13 cellular contexts compared by ENCODE assay signal in the genomic region with DNA sequence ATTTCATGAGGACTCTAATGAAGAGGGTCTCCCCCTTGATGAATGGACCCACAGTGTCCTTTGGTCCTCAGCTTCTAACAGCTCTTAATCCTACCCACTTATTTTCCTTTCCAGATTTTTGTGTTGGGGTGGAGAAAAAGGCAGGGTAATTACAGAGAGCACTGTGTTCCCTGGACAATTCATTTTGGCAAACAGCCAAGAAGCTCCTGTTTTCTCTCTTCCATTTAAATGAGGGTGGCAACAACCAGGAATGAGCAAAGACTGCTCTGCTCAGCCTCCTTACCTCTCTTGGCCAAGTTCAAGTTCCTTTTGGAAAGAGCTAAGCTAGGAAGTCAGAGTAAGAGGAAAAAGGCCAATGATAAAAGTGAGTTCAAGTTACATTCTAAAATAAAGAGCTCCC. TPM values are rescaled to one million over a fixed set of nuclear protein-coding genes. Genes with fewer than 3 reads are reported as not detected.
DNase-seq lines count a peak whose midpoint lies in the region; ATAC-seq and TF ChIP-seq lines count a peak whose summit lies in the region.
"Had no signal": no experiment of that assay in that cellular context is flagged by ENCODE, and none has a peak within 500 bp of the region (broad histone marks: within the 10 kb centered on the region; RNA-seq: fewer than 3 reads in every experiment).

No MANE protein-coding gene starts in this region.

- no peak for TF ChIP-seq CTCF in omental fat pad (IDR thresholded peaks at IDR 0.05)

- ATAC-seq in omental fat pad (ENCODE audit: low FRiP score) (peak; percentile 41), HG02970 (IDR thresholded peaks at IDR 0.05; ENCODE audit: low FRiP score, unreplicated experiment) (no peak), GM18909 (IDR thresholded peaks at IDR 0.05; ENCODE audit: poor library complexity, unreplicated experiment) (no peak)
- ATAC-seq in stimulated activated naive CD8-positive, alpha-beta T cell treated with anti-CD3 and anti-CD28 coated beads, Interleukin-15, Interleukin-2, amounts not matched to agents 100 U/mL and 50 U/mL, for 24 hours: no peak
- ATAC-seq: mucosa of descending colon had no signal

- DNase-seq in DMS153 treated with DMSO at 0.1 percent for 48 hours (lab: John Stamatoyannopoulos, UW; ENCODE audit: unreplicated experiment) (peak; percentile 82), NCI-H1930 (lab: John Stamatoyannopoulos, UW) (peak; percentile 9 to 30), cerebellar cortex (ENCODE audit: low spot score) (peak; percentile 59), omental fat pad (ENCODE audit: low spot score) (no peak), GM19240 (ENCODE audit: insufficient read length, low spot score) (no peak)
- no peak for DNase-seq in stimulated activated naive CD8-positive, alpha-beta T cell treated with anti-CD3 and anti-CD28 coated beads, Interleukin-15, Interleukin-2, amounts not matched to agents 100 U/mL and 50 U/mL, for 24 hours
- DNase-seq: activated T-cell treated with anti-CD3 and anti-CD28 coated beads, Interleukin-2, amount 50 U/mL, for 1 hour; Kasumi-1; mucosa of descending colon; small intestine; WERI-Rb-1 had no signal

RNA-seq across cellular contexts. Expression of gene XKR8, which starts 11.9 kb away (rescaled TPM):
- total RNA-seq in omental fat pad: 1 to 10 TPM; 4.3 to 9.6 (median 4.8) TPM

RNA-seq across cellular contexts. Expression of gene SMPDL3B, which starts 36.9 kb away (rescaled TPM):
- total RNA-seq in omental fat pad: 10 to 100 TPM in 1 of 4 donors, 1 to 10 TPM in 2, under 1 TPM in 1; 0.63 to 17.2 (median 3.6) TPM

RNA-seq across cellular contexts. Expression of gene RPA2, which starts 57.3 kb away (rescaled TPM):
- 10 to 100 TPM; 14.9 to 32.6 (median 19.9) TPM for total RNA-seq in omental fat pad

Comparison
In these comparisons a context has a peak if more than half of its experiments do, and no peak if none do; other contexts are left out.
1. DNase-seq: peak in DMS153 treated with DMSO at 0.1 percent for 48 hours (single experiment), NCI-H1930 (2 of 2) and cerebellar cortex (single experiment); none in omental fat pad (single experiment), GM19240 (single experiment) and stimulated activated naive CD8-positive, alpha-beta T cell treated with anti-CD3 and anti-CD28 coated beads, Interleukin-15, Interleukin-2, amounts not matched to agents 100 U/mL and 50 U/mL, for 24 hours (single experiment).